Comparison of ENCODE assay signal across 13 cellular contexts in the genomic region with DNA sequence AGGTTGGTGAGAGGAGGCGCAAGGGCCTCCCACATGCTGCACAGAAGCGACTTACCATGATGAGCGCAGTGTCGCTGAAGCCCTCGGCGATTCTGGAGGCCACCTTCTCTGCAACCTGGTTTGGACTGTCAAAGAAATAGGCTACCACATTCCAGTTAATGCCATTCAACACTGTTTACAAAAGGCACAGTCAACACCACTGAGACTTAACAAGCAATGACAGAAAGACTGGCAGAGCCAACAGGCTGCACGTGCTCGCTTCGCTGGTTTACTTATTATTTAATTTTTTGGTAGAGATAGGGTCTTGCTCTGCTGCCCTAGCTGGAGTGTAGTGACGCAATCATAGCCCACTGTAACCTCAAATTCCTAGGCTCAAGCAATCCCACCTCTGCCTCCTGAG. TPM values are rescaled to one million over a fixed set of nuclear protein-coding genes. Genes with fewer than 3 reads are reported as not detected.
DNase-seq lines count a peak whose midpoint lies in the region; ATAC-seq and TF ChIP-seq lines count a peak whose summit lies in the region.
"Had no signal": no experiment of that assay in that cellular context is flagged by ENCODE, and none has a peak within 500 bp of the region (broad histone marks: within the 10 kb centered on the region; RNA-seq: fewer than 3 reads in every experiment).

No MANE protein-coding gene starts in this region.

- TF ChIP-seq CTCF in 22Rv1 (IDR thresholded peaks at IDR 0.05) (no peak), Caco-2 (IDR thresholded peaks at IDR 0.05; ENCODE audit: insufficient read depth in 1 of 2, low read depth in 1 of 2, low read length in 1 of 2, severe bottlenecking in 1 of 2, unreplicated experiment in 1 of 2) (no peak), WTC11 (IDR thresholded peaks at IDR 0.05) (no peak), neutrophil (IDR thresholded peaks at IDR 0.05) (no peak)

- peak overlapping the region; percentile 45 for H3K27ac Mint-ChIP-seq in Caco-2 (ENCODE audit: unreplicated experiment)
- H3K27ac Mint-ChIP-seq in WTC11: no peak overlapping the region
- H3K27ac Mint-ChIP-seq: CD4-positive, alpha-beta T cell had no signal

- no peaks in the 10 kb centered on the region for H3K27me3 Mint-ChIP-seq in Caco-2 (ENCODE audit: insufficient read depth, unreplicated experiment)
- no peaks in the 10 kb centered on the region for H3K27me3 Mint-ChIP-seq in WTC11 (ENCODE audit: low read depth)
- H3K27me3 Mint-ChIP-seq: CD4-positive, alpha-beta T cell had no signal

- no peaks in the 10 kb centered on the region for H3K9me3 Mint-ChIP-seq in Caco-2 (ENCODE audit: unreplicated experiment)
- no peaks in the 10 kb centered on the region for H3K9me3 Mint-ChIP-seq in WTC11
- H3K9me3 Mint-ChIP-seq: CD4-positive, alpha-beta T cell; H9 had no signal

- BruUV-seq in Caco-2 (replicated peaks; lab: Mats Ljungman, UMichigan): no TSS peak

- H3K27me3 ChIP-seq in Caco-2 (replicated peaks; ENCODE audit: control insufficient read depth, insufficient read depth, low read length) (no peaks in the 10 kb centered on the region), neutrophil (no peaks in the 10 kb centered on the region)

- peaks cover 12% of the 10 kb centered on the region for H3K4me1 Mint-ChIP-seq in Caco-2 (ENCODE audit: low read depth, unreplicated experiment)
- H3K4me1 Mint-ChIP-seq in WTC11: no peaks in the 10 kb centered on the region
- H3K4me1 Mint-ChIP-seq: H9 had no signal

- intact Hi-C loops in Caco-2 (cut with micrococcal nuclease; ENCODE audit: unreplicated experiment) (no loop called here), left cardiac atrium (cut with DNase I) (no loop called here)

- H3K36me3 ChIP-seq in Caco-2 (ENCODE audit: control insufficient read depth, insufficient read depth, low read length): peaks cover 8% of the 10 kb centered on the region
- peaks cover 47% of the 10 kb centered on the region for H3K36me3 ChIP-seq in neutrophil

- ATAC-seq in WTC11 (no peak), left cardiac atrium (no peak), SK-N-SH treated with all-trans-retinoic acid at 6 μM for 48 hours (no peak)
- ATAC-seq: A549 had no signal

- peak overlapping the region; percentile 76 for H3K27ac ChIP-seq in 22Rv1
- H3K27ac ChIP-seq in neutrophil: peak overlapping the region; percentile 89
- H3K27ac ChIP-seq: A549 had no signal

- H3K9me3 ChIP-seq in Caco-2 (no peaks in the 10 kb centered on the region), neutrophil (no peaks in the 10 kb centered on the region)
- H3K9me3 ChIP-seq: A549 had no signal

- no peak for DNase-seq in Caco-2
- no peak for DNase-seq in WTC11 (ENCODE audit: low spot score)
- DNase-seq in left cardiac atrium: no peak
- no peak for DNase-seq in GOT3 (lab: John Stamatoyannopoulos, UW)
- DNase-seq: AML-193; CD4-positive, alpha-beta T cell; DMS153; GDM1; H9 had no signal

- H3K4me3 ChIP-seq in Caco-2 (ENCODE audit: low read depth, low read length) (no peak overlapping the region), neutrophil (ENCODE audit: low read depth in 1 of 2, low read length in 1 of 2) (peak overlapping the region in 1 of 2 experiments; percentile 51)
- H3K4me3 ChIP-seq: A549 had no signal

- H3K4me1 ChIP-seq in Caco-2 (0 out of 2 replicates have a peak, but pooled peaks cover 8% of the 10 kb centered on the region), neutrophil (ENCODE audit: control insufficient read depth in 1 of 2, insufficient read depth in 1 of 2, low read depth in 1 of 2, low read length in 1 of 2) (peaks cover 40 to 44% of the 10 kb centered on the region in 2 experiments)
- H3K4me1 ChIP-seq: A549 had no signal

- H3K4me3 Mint-ChIP-seq in Caco-2 (ENCODE audit: unreplicated experiment): no peak overlapping the region
- H3K4me3 Mint-ChIP-seq in WTC11: no peak overlapping the region
- H3K4me3 Mint-ChIP-seq: CD4-positive, alpha-beta T cell; H9 had no signal

- POLR2A ChIA-PET in Caco-2 (lab: Charles Lee): no interaction called here
- POLR2A ChIA-PET in WTC11 (lab: Charles Lee): interaction anchor here (0.7 kb wide), 1 partner anchor 442 kb away, joined by 6 read pairs; no protein-coding TSS in a partner anchor

- CTCF ChIA-PET in Caco-2 (lab: Charles Lee): no interaction called here
- CTCF ChIA-PET in WTC11 (lab: Charles Lee): no interaction called here

- H3K36me3 Mint-ChIP-seq in Caco-2 (ENCODE audit: insufficient read depth, unreplicated experiment): peaks cover 67% of the 10 kb centered on the region
- peaks cover 48% of the 10 kb centered on the region for H3K36me3 Mint-ChIP-seq in WTC11

TF ChIP-seq in WTC11, 78 proteins besides CTCF, POLR2A, EP300 and RAD21:
- TF ChIP-seq JAZF1 (CRISPR knock-in tag; IDR thresholded peaks at IDR 0.05): no peak
- no peak for TF ChIP-seq TP53 (CRISPR knock-in tag; IDR thresholded peaks at IDR 0.05)
- TF ChIP-seq ZNF121 (CRISPR knock-in tag; IDR thresholded peaks at IDR 0.05): peak; percentile 6; the same call in 1 of the 2 replicates
- TF ChIP-seq FOXK1 (CRISPR knock-in tag; IDR thresholded peaks at IDR 0.05): no peak

TF ChIP-seq in SK-N-SH treated with all-trans-retinoic acid at 6 μM for 48 hours, 23 proteins besides CTCF, POLR2A, EP300 and RAD21:
- TF ChIP-seq GLIS3 (CRISPR knock-in tag; IDR thresholded peaks at IDR 0.05) (no peak), ZFP30 (CRISPR knock-in tag; IDR thresholded peaks at IDR 0.05) (no peak), ZC3H10 (CRISPR knock-in tag; IDR thresholded peaks at IDR 0.05) (no peak), ZNF565 (CRISPR knock-in tag; conservative IDR thresholded peaks at IDR 0.05; ENCODE audit: low read depth) (no peak), ZFP3 (CRISPR knock-in tag; IDR thresholded peaks at IDR 0.05) (no peak), CSDC2 (CRISPR knock-in tag; IDR thresholded peaks at IDR 0.05) (no peak)
- TF ChIP-seq, protein P1, sequence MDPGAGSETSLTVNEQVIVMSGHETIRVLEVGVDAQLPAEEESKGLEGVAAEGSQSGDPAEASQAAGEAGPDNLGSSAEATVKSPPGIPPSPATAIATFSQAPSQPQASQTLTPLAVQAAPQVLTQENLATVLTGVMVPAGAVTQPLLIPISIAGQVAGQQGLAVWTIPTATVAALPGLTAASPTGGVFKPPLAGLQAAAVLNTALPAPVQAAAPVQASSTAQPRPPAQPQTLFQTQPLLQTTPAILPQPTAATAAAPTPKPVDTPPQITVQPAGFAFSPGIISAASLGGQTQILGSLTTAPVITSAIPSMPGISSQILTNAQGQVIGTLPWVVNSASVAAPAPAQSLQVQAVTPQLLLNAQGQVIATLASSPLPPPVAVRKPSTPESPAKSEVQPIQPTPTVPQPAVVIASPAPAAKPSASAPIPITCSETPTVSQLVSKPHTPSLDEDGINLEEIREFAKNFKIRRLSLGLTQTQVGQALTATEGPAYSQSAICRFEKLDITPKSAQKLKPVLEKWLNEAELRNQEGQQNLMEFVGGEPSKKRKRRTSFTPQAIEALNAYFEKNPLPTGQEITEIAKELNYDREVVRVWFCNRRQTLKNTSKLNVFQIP (CRISPR knock-in tag; IDR thresholded peaks at IDR 0.05; ENCODE audit: borderline replicate concordance, low read depth): no peak
- TF ChIP-seq, protein P2, sequence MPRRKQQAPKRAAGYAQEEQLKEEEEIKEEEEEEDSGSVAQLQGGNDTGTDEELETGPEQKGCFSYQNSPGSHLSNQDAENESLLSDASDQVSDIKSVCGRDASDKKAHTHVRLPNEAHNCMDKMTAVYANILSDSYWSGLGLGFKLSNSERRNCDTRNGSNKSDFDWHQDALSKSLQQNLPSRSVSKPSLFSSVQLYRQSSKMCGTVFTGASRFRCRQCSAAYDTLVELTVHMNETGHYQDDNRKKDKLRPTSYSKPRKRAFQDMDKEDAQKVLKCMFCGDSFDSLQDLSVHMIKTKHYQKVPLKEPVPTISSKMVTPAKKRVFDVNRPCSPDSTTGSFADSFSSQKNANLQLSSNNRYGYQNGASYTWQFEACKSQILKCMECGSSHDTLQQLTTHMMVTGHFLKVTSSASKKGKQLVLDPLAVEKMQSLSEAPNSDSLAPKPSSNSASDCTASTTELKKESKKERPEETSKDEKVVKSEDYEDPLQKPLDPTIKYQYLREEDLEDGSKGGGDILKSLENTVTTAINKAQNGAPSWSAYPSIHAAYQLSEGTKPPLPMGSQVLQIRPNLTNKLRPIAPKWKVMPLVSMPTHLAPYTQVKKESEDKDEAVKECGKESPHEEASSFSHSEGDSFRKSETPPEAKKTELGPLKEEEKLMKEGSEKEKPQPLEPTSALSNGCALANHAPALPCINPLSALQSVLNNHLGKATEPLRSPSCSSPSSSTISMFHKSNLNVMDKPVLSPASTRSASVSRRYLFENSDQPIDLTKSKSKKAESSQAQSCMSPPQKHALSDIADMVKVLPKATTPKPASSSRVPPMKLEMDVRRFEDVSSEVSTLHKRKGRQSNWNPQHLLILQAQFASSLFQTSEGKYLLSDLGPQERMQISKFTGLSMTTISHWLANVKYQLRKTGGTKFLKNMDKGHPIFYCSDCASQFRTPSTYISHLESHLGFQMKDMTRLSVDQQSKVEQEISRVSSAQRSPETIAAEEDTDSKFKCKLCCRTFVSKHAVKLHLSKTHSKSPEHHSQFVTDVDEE (CRISPR knock-in tag; IDR thresholded peaks at IDR 0.05): no peak
- TF ChIP-seq, protein P3, sequence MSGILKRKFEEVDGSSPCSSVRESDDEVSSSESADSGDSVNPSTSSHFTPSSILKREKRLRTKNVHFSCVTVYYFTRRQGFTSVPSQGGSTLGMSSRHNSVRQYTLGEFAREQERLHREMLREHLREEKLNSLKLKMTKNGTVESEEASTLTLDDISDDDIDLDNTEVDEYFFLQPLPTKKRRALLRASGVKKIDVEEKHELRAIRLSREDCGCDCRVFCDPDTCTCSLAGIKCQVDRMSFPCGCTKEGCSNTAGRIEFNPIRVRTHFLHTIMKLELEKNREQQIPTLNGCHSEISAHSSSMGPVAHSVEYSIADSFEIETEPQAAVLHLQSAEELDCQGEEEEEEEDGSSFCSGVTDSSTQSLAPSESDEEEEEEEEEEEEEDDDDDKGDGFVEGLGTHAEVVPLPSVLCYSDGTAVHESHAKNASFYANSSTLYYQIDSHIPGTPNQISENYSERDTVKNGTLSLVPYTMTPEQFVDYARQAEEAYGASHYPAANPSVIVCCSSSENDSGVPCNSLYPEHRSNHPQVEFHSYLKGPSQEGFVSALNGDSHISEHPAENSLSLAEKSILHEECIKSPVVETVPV (CRISPR knock-in tag; IDR thresholded peaks at IDR 0.05): no peak

RNA-seq across cellular contexts. Expression of a gene that starts 18.2 kb away (rescaled TPM):
- total RNA-seq in Caco-2 (2022) (86.7 and 94.7 TPM in 2 replicates), WTC11 (2021) (48.0 to 55.2 TPM (median 52.7 TPM) in 3 replicates), left cardiac atrium (10 to 100 TPM; 18.6 to 24.4 TPM)

RNA-seq across cellular contexts. Expression of a gene that starts 18.3 kb away (rescaled TPM):
- 814 and 893 TPM in 2 replicates for total RNA-seq in Caco-2 (2022)
- total RNA-seq in WTC11 (2021): 578 to 618 TPM (median 606 TPM) in 3 replicates
- total RNA-seq in left cardiac atrium: 1,000 to 10,000 TPM; 1,590 to 1,597 TPM

RNA-seq across cellular contexts. Expression of a gene that starts 30.3 kb away (rescaled TPM):
- total RNA-seq in Caco-2 (2022) (3.8 and 4.0 TPM in 2 replicates), WTC11 (2021) (6.3 to 8.3 TPM (median 7.9 TPM) in 3 replicates), left cardiac atrium (1 to 10 TPM; 2.3 to 2.6 TPM)
